Comparison of ENCODE assay signal across 14 cellular contexts in genomic region chr11:113578164-113578455, GRCh38.
DNase-seq lines count a peak whose midpoint lies in the region; ATAC-seq and TF ChIP-seq lines count a peak whose summit lies in the region.
"Had no signal": no experiment of that assay in that cellular context is flagged by ENCODE, and none has a peak within 500 bp of the region (broad histone marks: within the 10 kb centered on the region; RNA-seq: fewer than 3 reads in every experiment).

No MANE protein-coding gene starts in this region.

- peaks cover 20% of the 10 kb centered on the region for H3K4me1 ChIP-seq in Karpas-422 (ENCODE audit: low read length)
- peaks cover 11% of the 10 kb centered on the region for H3K4me1 ChIP-seq in mammary epithelial cell (ENCODE audit: insufficient read depth, low read length)

- H3K4me3 Mint-ChIP-seq in T-helper 2 cell treated with Interferon-gamma antibody and Interleukin-4, amounts not matched to agents 5 μg/mL and 100 μg/mL, for 36 hours: peak overlapping the region; percentile 30
- no peak overlapping the region for H3K4me3 Mint-ChIP-seq in nephron progenitor cell
- H3K4me3 Mint-ChIP-seq: B cell; CD4-positive, alpha-beta memory T cell had no signal

- H3K36me3 Mint-ChIP-seq in T-helper 2 cell treated with Interferon-gamma antibody and Interleukin-4, amounts not matched to agents 5 μg/mL and 100 μg/mL, for 36 hours (ENCODE audit: low read depth): peaks cover 2% of the 10 kb centered on the region
- no peaks in the 10 kb centered on the region for H3K36me3 Mint-ChIP-seq in nephron progenitor cell (ENCODE audit: low read depth)
- H3K36me3 Mint-ChIP-seq: CD4-positive, alpha-beta memory T cell had no signal

- H3K4me1 Mint-ChIP-seq in T-helper 2 cell treated with Interferon-gamma antibody and Interleukin-4, amounts not matched to agents 5 μg/mL and 100 μg/mL, for 36 hours (ENCODE audit: low read depth): peaks cover 21% of the 10 kb centered on the region
- H3K4me1 Mint-ChIP-seq in nephron progenitor cell: peaks cover 39% of the 10 kb centered on the region
- H3K4me1 Mint-ChIP-seq: B cell had no signal

- intact Hi-C loops in mammary epithelial cell (cut with micrococcal nuclease): no loop called here

- no peaks in the 10 kb centered on the region for H3K27me3 Mint-ChIP-seq in T-helper 2 cell treated with Interferon-gamma antibody and Interleukin-4, amounts not matched to agents 5 μg/mL and 100 μg/mL, for 36 hours (ENCODE audit: low read depth)
- H3K27me3 Mint-ChIP-seq in nephron progenitor cell (ENCODE audit: low read depth, poor library complexity): peaks cover 52% of the 10 kb centered on the region

- H4K20me1 ChIP-seq in Karpas-422 (ENCODE audit: insufficient read depth, low read depth, low read length) (no peaks in the 10 kb centered on the region), mammary epithelial cell (ENCODE audit: insufficient read depth, low read length) (no peaks in the 10 kb centered on the region)

- H3K9ac ChIP-seq in Karpas-422 (ENCODE audit: low read length) (peak overlapping the region; percentile 33), mammary epithelial cell (ENCODE audit: insufficient read depth, low read length) (no peak overlapping the region)

- H3K4me3 ChIP-seq in Karpas-422 (ENCODE audit: low read length): peak overlapping the region; percentile 36; the same call in 1 of the 2 replicates
- no peak overlapping the region for H3K4me3 ChIP-seq in mammary epithelial cell (replicated peaks in 1 of 3; ENCODE audit: insufficient read depth in 1 of 3, low read depth in 2 of 3, low read length in 3 of 3)

- H3K9me2 ChIP-seq in Karpas-422 (replicated peaks; ENCODE audit: insufficient read depth, low read length): no peaks in the 10 kb centered on the region

- TF ChIP-seq CTCF in mammary epithelial cell (conservative IDR thresholded peaks at IDR 0.05 in 1 of 2, IDR thresholded peaks at IDR 0.05 in 1 of 2; ENCODE audit: extremely low read depth in 1 of 2, insufficient read depth in 1 of 2, low read depth in 1 of 2, low read length in 2 of 2) (no peak), nephron progenitor cell (IDR thresholded peaks at IDR 0.05) (no peak), GM20000 (IDR thresholded peaks at IDR 0.05; ENCODE audit: extremely low read depth, missing control alignments) (no peak)

- H3K9me3 ChIP-seq in Karpas-422 (ENCODE audit: low read length) (no peaks in the 10 kb centered on the region), mammary epithelial cell (replicated peaks; ENCODE audit: insufficient read depth, low read length) (no peaks in the 10 kb centered on the region)

- H3K4me2 ChIP-seq in Karpas-422 (ENCODE audit: low read depth, low read length, poor library complexity, severe bottlenecking): peak overlapping the region; percentile 63
- no peak overlapping the region for H3K4me2 ChIP-seq in mammary epithelial cell (ENCODE audit: insufficient read depth, low read depth, low read length)

- H3K27ac ChIP-seq in Karpas-422 (ENCODE audit: low read length) (no peak overlapping the region), mammary epithelial cell (ENCODE audit: insufficient read depth, low read depth, low read length) (no peak overlapping the region)

- dilution Hi-C loops in mammary epithelial cell (cut with HindIII; ENCODE audit: low sequenced_read_pairs): no loop called here

- CTCF ChIA-PET in mammary epithelial cell (lab: Charles Lee; ENCODE audit: low non-redundant PET): interaction anchor here (0.6 kb wide), 1 partner anchor 242 kb away, joined by 3 read pairs; no protein-coding TSS in a partner anchor

- no peak for DNase-seq in T-helper 2 cell treated with Interferon-gamma antibody and Interleukin-4, amounts not matched to agents 5 μg/mL and 100 μg/mL, for 36 hours (ENCODE audit: low spot score)
- DNase-seq in T-helper 2 cell (no peak), Karpas-422 (no peak), mammary epithelial cell (no peak), nephron progenitor cell (no peak), DMS53 treated with DMSO at 0.1 percent for 48 hours (lab: John Stamatoyannopoulos, UW; ENCODE audit: unreplicated experiment) (no peak), GM20000 (ENCODE audit: low spot score) (no peak)
- DNase-seq: ACHN; CD4-positive, alpha-beta memory T cell; KG1; NCI-H1930; PC-3 had no signal

- no peaks in the 10 kb centered on the region for H3K27me3 ChIP-seq in Karpas-422 (ENCODE audit: low read length)
- H3K27me3 ChIP-seq in mammary epithelial cell (ENCODE audit: insufficient read depth, low read length): no peaks in the 10 kb centered on the region

- WGBS in mammary epithelial cell (ENCODE audit: low coverage, missing lambda C conversion rate): no CpG with 5 or more reads among the region's 2 CpGs

- H3K36me3 ChIP-seq in Karpas-422 (ENCODE audit: insufficient read depth, low read length) (no peaks in the 10 kb centered on the region), mammary epithelial cell (ENCODE audit: insufficient read depth, low read length) (no peaks in the 10 kb centered on the region)

- H3K79me2 ChIP-seq in Karpas-422 (ENCODE audit: low read length): no peaks in the 10 kb centered on the region
- H3K79me2 ChIP-seq in mammary epithelial cell (ENCODE audit: insufficient read depth, low read length): no peaks in the 10 kb centered on the region

- no peaks in the 10 kb centered on the region for H3K9me3 Mint-ChIP-seq in T-helper 2 cell treated with Interferon-gamma antibody and Interleukin-4, amounts not matched to agents 5 μg/mL and 100 μg/mL, for 36 hours
- no peaks in the 10 kb centered on the region for H3K9me3 Mint-ChIP-seq in nephron progenitor cell
- H3K9me3 Mint-ChIP-seq: CD4-positive, alpha-beta memory T cell had no signal

- no TSS peak for BruUV-seq in mammary epithelial cell (replicated peaks; lab: Mats Ljungman, UMichigan)

- in situ Hi-C loops in mammary epithelial cell (cut with MboI; ENCODE audit: low sequenced_read_pairs in 2 of 2): no loop called here

- peak overlapping the region; percentile 49; the same call in 1 of the 2 replicates for H2AFZ ChIP-seq in Karpas-422 (ENCODE audit: low read length)
- H2AFZ ChIP-seq in mammary epithelial cell (ENCODE audit: low read depth, low read length): peak overlapping the region; percentile 35

- peak overlapping the region; percentile 71 for H3K27ac Mint-ChIP-seq in T-helper 2 cell treated with Interferon-gamma antibody and Interleukin-4, amounts not matched to agents 5 μg/mL and 100 μg/mL, for 36 hours
- peak overlapping the region; percentile 88 for H3K27ac Mint-ChIP-seq in nephron progenitor cell
- H3K27ac Mint-ChIP-seq: B cell; CD4-positive, alpha-beta memory T cell had no signal

- no peak for ATAC-seq in GM19467 (IDR thresholded peaks at IDR 0.05; ENCODE audit: unreplicated experiment)
- ATAC-seq: PC-3 had no signal
